Comparison of ENCODE assay signal across 8 cellular contexts in the genomic region with DNA sequence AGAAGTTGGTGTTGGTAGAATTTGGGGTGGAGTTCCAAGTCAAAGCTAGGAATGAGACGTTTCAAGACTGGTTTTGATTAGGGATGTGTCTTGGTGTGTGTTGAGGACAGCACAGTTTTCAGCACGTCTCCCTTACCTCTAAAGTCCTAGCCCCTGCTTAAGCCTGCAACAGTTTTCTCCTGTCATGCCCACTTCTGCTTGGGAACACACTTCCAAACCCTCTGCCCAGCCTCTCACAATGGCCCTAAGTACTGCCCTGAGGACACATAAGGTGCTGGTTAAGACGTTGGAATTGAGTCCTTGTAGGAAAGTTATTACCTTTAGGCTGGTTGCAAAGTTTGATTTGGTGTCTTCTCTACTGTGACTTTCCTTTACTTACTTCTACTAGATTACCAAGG. TPM values are rescaled to one million over a fixed set of nuclear protein-coding genes. Genes with fewer than 3 reads are reported as not detected.
DNase-seq lines count a peak whose midpoint lies in the region; ATAC-seq and TF ChIP-seq lines count a peak whose summit lies in the region.

No MANE protein-coding gene starts in this region.

- CTCF ChIA-PET in BJ (lab: Yijun Ruan, JAX), result interaction anchor here (1.6 to 1.9 kb wide), 2 partner anchors 10 to 51 kb away, joined by 4 to 6 read pairs; no protein-coding TSS in a partner anchor

- H3K27me3 ChIP-seq in BJ (ENCODE audit: control insufficient read depth, insufficient read depth, low read length) (no peaks in the 10 kb centered on the region), HUES6 (ENCODE audit: control insufficient read depth, insufficient read depth, low read length) (peaks cover 38% of the 10 kb centered on the region), transverse colon (peaks cover 20% of the 10 kb centered on the region)

- peak overlapping the region; percentile 49 for H3K9ac ChIP-seq in HUES6 (ENCODE audit: low read length)

- no peak for TF ChIP-seq POLR2A in transverse colon (IDR thresholded peaks at IDR 0.05)

- H3K4me3 ChIP-seq in BJ (ENCODE audit: low read depth, low read length), result peak overlapping the region; percentile 56
- peak overlapping the region; percentile 64 for H3K4me3 ChIP-seq in HUES6 (ENCODE audit: low read depth, low read length)
- peak overlapping the region; percentile 66 for H3K4me3 ChIP-seq in astrocyte of the spinal cord (ENCODE audit: low read depth, low read length)
- peak overlapping the region; percentile 46 for H3K4me3 ChIP-seq in mesodermal cell (ENCODE audit: extremely low read depth, insufficient read depth, low read length, poor library complexity, severe bottlenecking)
- peak overlapping the region in 1 of 4 donors; percentile 70 for H3K4me3 ChIP-seq in transverse colon

- ATAC-seq in GM19023 (IDR thresholded peaks at IDR 0.05; ENCODE audit: unreplicated experiment), result no peak

- H3K9me3 ChIP-seq in HUES6 (ENCODE audit: control insufficient read depth, insufficient read depth, low read depth, low read length) (no peaks in the 10 kb centered on the region), mesodermal cell (ENCODE audit: control insufficient read depth, low read length) (no peaks in the 10 kb centered on the region), transverse colon (no peaks in the 10 kb centered on the region)

- H3K36me3 ChIP-seq in BJ (ENCODE audit: control insufficient read depth, insufficient read depth, low read length), result peaks cover 1% of the 10 kb centered on the region; the same call in 1 of the 2 replicates
- H3K36me3 ChIP-seq in HUES6 (ENCODE audit: control insufficient read depth, insufficient read depth, low read length), result no peaks in the 10 kb centered on the region
- H3K36me3 ChIP-seq in mesodermal cell (ENCODE audit: control insufficient read depth, insufficient read depth, low read length), result peaks cover 12% of the 10 kb centered on the region
- H3K36me3 ChIP-seq in transverse colon, result no peaks in the 10 kb centered on the region

- H3K4me1 ChIP-seq in HUES6 (ENCODE audit: control insufficient read depth, insufficient read depth, low read length) (peaks cover 14% of the 10 kb centered on the region), mesodermal cell (ENCODE audit: control insufficient read depth, insufficient read depth, low read length, poor library complexity, severe bottlenecking) (peaks cover 7% of the 10 kb centered on the region), transverse colon (peaks cover 0 to 28% (median 13%) of the 10 kb centered on the region in 4 donors)

- no peak for TF ChIP-seq EP300 in transverse colon (IDR thresholded peaks at IDR 0.05; ENCODE audit: low read depth)

- in situ Hi-C loops in astrocyte of the spinal cord (cut with HindIII; ENCODE audit: low sequenced_read_pairs) (no loop called here), transverse colon (cut with MboI; ENCODE audit: low pct_ligation_motif_present in 1 of 4, low pct_unique_long_range_greater_than_20kb in 1 of 4, low sequenced_read_pairs in 3 of 4) (no loop called here)

- intact Hi-C loops in transverse colon (cut with DNase I; ENCODE audit: low total_unique reads), result no loop called here

- no peak overlapping the region for H3K27ac ChIP-seq in HUES6 (ENCODE audit: low read depth, low read length)
- H3K27ac ChIP-seq in mesodermal cell (ENCODE audit: low read depth, low read length, severe bottlenecking), result no peak overlapping the region
- peak overlapping the region in 2 of 4 donors; percentile 36 to 70 for H3K27ac ChIP-seq in transverse colon

- TF ChIP-seq CTCF in BJ (IDR thresholded peaks at IDR 0.05; ENCODE audit: insufficient read depth, low read depth, low read length), result no peak
- TF ChIP-seq CTCF in astrocyte of the spinal cord (IDR thresholded peaks at IDR 0.05; ENCODE audit: low read depth, low read length), result no peak
- TF ChIP-seq CTCF in transverse colon (IDR thresholded peaks at IDR 0.05), result no peak

- POLR2A ChIA-PET in BJ (lab: Charles Lee), result no interaction called here

- WGBS in mesodermal cell (ENCODE audit: insufficient coverage in 2 of 2), 2 experiments, result 90% methylated on average over 2 of the region's 3 CpGs; no CpG with 5 or more reads in 1 of the 2 experiments
- whole genome bisulfite sequencing in transverse colon (ENCODE audit: low coverage in 1 of 2), 2 donors, result 30 to 40% methylated on average over 1 to 3 of the region's 3 CpGs

- DNase-seq in BJ (ENCODE audit: low read depth) (no peak), astrocyte of the spinal cord (ENCODE audit: low read depth, low spot score) (peak; percentile 32), GOT3 (lab: John Stamatoyannopoulos, UW) (no peak), mesenteric fat pad (ENCODE audit: low spot score) (no peak), transverse colon (no peak)

RNA-seq across cellular contexts. Expression of gene BMAL2, which starts 0.7 kb away (rescaled TPM):
- polyA plus RNA-seq in BJ (2011; rRNA removed), result 3.6 and 8.4 TPM in 2 replicates
- polyA minus RNA-seq in BJ (2011; rRNA and poly(A)+ RNA removed), result 3.4 and 5.6 TPM in 2 replicates
- polyA plus RNA-seq in mesodermal cell (2013, experiment 1 of 2), result 2.0 TPM
- 2.9 TPM for polyA plus RNA-seq in mesodermal cell (2013, experiment 2 of 2)
- 3.2 TPM for total RNA-seq in mesenteric fat pad
- total RNA-seq in transverse colon, result 1 to 10 TPM in 2 of 4 donors, under 1 TPM in 2; 0.75 to 1.7 (median 1.3) TPM
